21 cellular contexts compared by ENCODE assay signal in the genomic region with DNA sequence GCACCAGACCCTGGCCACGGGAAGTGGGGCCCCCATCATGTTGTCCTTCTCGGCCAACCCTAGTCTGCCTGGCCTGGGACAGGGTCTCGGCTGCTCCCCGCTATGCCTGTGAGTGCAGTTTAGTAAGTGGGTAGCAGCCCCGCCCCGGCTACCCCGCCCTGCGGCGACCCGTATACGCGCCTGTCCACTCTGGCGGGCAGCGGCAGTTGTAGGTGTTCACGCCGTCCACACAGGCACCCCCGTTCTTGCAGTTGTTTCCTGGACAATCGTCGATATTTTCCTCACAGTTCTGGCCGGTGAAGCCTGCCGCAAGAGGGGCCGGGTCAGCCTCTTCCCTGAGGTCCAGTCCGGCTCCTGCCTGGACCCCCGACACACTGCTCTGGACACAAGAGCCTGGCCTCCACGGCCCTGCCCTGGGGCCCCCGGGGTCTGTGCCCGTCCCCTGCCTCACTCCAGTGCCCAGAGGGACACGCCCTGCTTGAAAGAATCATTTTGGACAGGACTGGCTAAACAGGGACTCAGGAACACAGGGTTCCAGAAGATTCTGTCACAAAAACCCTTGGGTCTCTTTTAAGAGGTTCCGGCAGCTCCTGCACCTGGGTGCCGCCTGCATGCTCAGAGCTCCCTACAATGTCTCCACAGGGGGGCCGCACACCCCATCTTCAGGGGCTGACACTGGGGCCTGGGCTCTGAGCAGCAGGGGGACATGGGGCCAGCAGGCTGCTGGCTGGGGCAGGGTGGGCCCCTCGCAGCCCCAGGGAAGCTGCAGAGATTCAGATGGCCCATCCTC. TPM values are rescaled to one million over a fixed set of nuclear protein-coding genes. Genes with fewer than 3 reads are reported as not detected.
DNase-seq lines count a peak whose midpoint lies in the region; ATAC-seq, FAIRE-seq and TF ChIP-seq lines count a peak whose summit lies in the region.
"Had no signal": no experiment of that assay in that cellular context is flagged by ENCODE, and none has a peak within 500 bp of the region (broad histone marks: within the 10 kb centered on the region; RNA-seq: fewer than 3 reads in every experiment).

No MANE protein-coding gene starts in this region.

- intact Hi-C loops in colonic mucosa (cut with DNase I) (no loop called here), HepG2 (cut with micrococcal nuclease; ENCODE audit: unreplicated experiment) (no loop called here), OCI-LY7 (cut with micrococcal nuclease; ENCODE audit: unreplicated experiment) (no loop called here)

- no peak for DNase-seq in colonic mucosa
- DNase-seq in HepG2 (ENCODE audit: low spot score): no peak
- DNase-seq in OCI-LY7 (ENCODE audit: low spot score): no peak
- no peak for DNase-seq in neuronal stem cell (ENCODE audit: low spot score)
- DNase-seq: activated CD4-positive, alpha-beta T cell treated with anti-CD3 and anti-CD28 coated beads, Interleukin-2, amount 50 U/mL, for 48 hours; activated CD8-positive, alpha-beta memory T cell treated with anti-CD3 and anti-CD28 coated beads, Interleukin-2, amount 50 U/mL, for 48 hours; activated naive CD4-positive, alpha-beta T cell treated with anti-CD3 and anti-CD28 coated beads, Interleukin-2, amount 10 ng/mL, durations not matched to agents 7 days and 5 days; cortex of kidney; gastrocnemius medialis; HFFc6; hippocampal formation; NCI-H1048; NCI-H187; T-helper 1 cell had no signal

- no peak for TF ChIP-seq POLR2A in HepG2 (IDR thresholded peaks at IDR 0.05; ENCODE audit: insufficient read depth in 1 of 2, low read depth in 2 of 2, low read length in 2 of 2)

- H2AFZ ChIP-seq in HepG2 (ENCODE audit: low read length) (no peak overlapping the region), OCI-LY7 (ENCODE audit: low read length) (no peak overlapping the region), neuronal stem cell (ENCODE audit: low read length) (no peak overlapping the region)

- TF ChIP-seq RAD21 in Ishikawa (IDR thresholded peaks at IDR 0.05; ENCODE audit: low read depth) (no peak), HepG2 (CRISPR knock-in tag; IDR thresholded peaks at IDR 0.05) (no peak)

- BruUV-seq in HepG2 (replicated peaks; lab: Mats Ljungman, UMichigan) (no TSS peak), OCI-LY7 (replicated peaks; lab: Mats Ljungman, UMichigan) (no TSS peak)

- no peak for TF ChIP-seq EP300 in Ishikawa (IDR thresholded peaks at IDR 0.05; ENCODE audit: borderline replicate concordance)
- TF ChIP-seq EP300 in HepG2 (IDR thresholded peaks at IDR 0.05; ENCODE audit: low read depth in 2 of 2, low read length in 2 of 2): no peak
- TF ChIP-seq EP300 in HepG2 (CRISPR knock-in tag; IDR thresholded peaks at IDR 0.05; ENCODE audit: borderline replicate concordance): no peak

- H2BK12ac ChIP-seq in neuronal stem cell (ENCODE audit: low read length): no peak overlapping the region

- H3K9ac ChIP-seq in colonic mucosa (ENCODE audit: low read depth in 2 of 2, low read length in 2 of 2): peak overlapping the region; percentile 56 to 78
- no peak overlapping the region for H3K9ac ChIP-seq in HepG2 (ENCODE audit: insufficient read depth, low read depth, low read length)
- H3K9ac ChIP-seq in neuronal stem cell (ENCODE audit: low read depth, low read length, poor library complexity): no peak overlapping the region

- H3K27ac ChIP-seq in colonic mucosa (peak overlapping the region; percentile 80), HepG2 (ENCODE audit: extremely low read length, insufficient read depth, low read length) (no peak overlapping the region), temporal lobe (ENCODE audit: low read depth, low read length) (peak overlapping the region; percentile 27), OCI-LY7 (ENCODE audit: low read depth, low read length, poor library complexity, severe bottlenecking) (no peak overlapping the region), neuronal stem cell (replicated peaks; ENCODE audit: low read length) (no peak overlapping the region)
- H3K27ac ChIP-seq: breast epithelium, gastrocnemius medialis had no signal

- no peak overlapping the region for H4K8ac ChIP-seq in neuronal stem cell (ENCODE audit: low read depth, low read length)

- in situ Hi-C loops in HepG2 (cut with HindIII; ENCODE audit: extremely low pct_ligation_motif_present, low pct_unique_long_range_greater_than_20kb): no loop called here

- POLR2A ChIA-PET in HepG2 (lab: Yijun Ruan, JAX): interaction anchor here (0.5 to 1.5 kb wide), 2 partner anchors 107 to 271 kb away, joined by 3 to 5 read pairs; no protein-coding TSS in a partner anchor
- POLR2A ChIA-PET in OCI-LY7 (lab: Charles Lee): interaction anchor here (0.6 kb wide), 1 partner anchor 19 kb away, joined by 3 read pairs; no protein-coding TSS in a partner anchor

- H3K4me1 ChIP-seq in colonic mucosa: peaks cover 41% of the 10 kb centered on the region
- peaks cover 38% of the 10 kb centered on the region for H3K4me1 ChIP-seq in HepG2 (ENCODE audit: insufficient read depth, low read length)
- no peaks in the 10 kb centered on the region for H3K4me1 ChIP-seq in OCI-LY7 (ENCODE audit: insufficient read depth, low read length, poor library complexity, severe bottlenecking)
- no peaks in the 10 kb centered on the region for H3K4me1 ChIP-seq in neuronal stem cell (ENCODE audit: control insufficient read depth in 2 of 2, insufficient read depth in 1 of 2, low read depth in 1 of 2, low read length in 2 of 2)
- H3K4me1 ChIP-seq: breast epithelium, pancreas had no signal

- H3K79me2 ChIP-seq in HepG2 (ENCODE audit: insufficient read depth, low read length): no peaks in the 10 kb centered on the region
- H3K79me2 ChIP-seq in OCI-LY7 (ENCODE audit: insufficient read depth, low read depth, low read length): no peaks in the 10 kb centered on the region

- no peak overlapping the region for H2AK5ac ChIP-seq in neuronal stem cell (ENCODE audit: low read depth, low read length)

- CTCF ChIA-PET in HepG2 (lab: Yijun Ruan, JAX; ENCODE audit: low intra/inter-chr PET ratio, low total read pairs) (no interaction called here), OCI-LY7 (lab: Charles Lee; ENCODE audit: unreplicated experiment) (no interaction called here)

- no peaks in the 10 kb centered on the region for H3K9me2 ChIP-seq in OCI-LY7 (ENCODE audit: insufficient read depth, low read length)

- ATAC-seq in HepG2 (no peak; the same call in 2 of the 3 replicates), HG03521 (IDR thresholded peaks at IDR 0.05; ENCODE audit: unreplicated experiment) (no peak), HG03571 (IDR thresholded peaks at IDR 0.05; ENCODE audit: unreplicated experiment) (no peak)
- ATAC-seq: gastrocnemius medialis had no signal

- H3K9me3 ChIP-seq in colonic mucosa: no peaks in the 10 kb centered on the region
- no peaks in the 10 kb centered on the region for H3K9me3 ChIP-seq in HepG2 (ENCODE audit: low read length)
- no peaks in the 10 kb centered on the region for H3K9me3 ChIP-seq in OCI-LY7 (ENCODE audit: low read length)
- no peaks in the 10 kb centered on the region for H3K9me3 ChIP-seq in neuronal stem cell (replicated peaks in 1 of 2; ENCODE audit: control insufficient read depth in 2 of 2, insufficient read depth in 1 of 2, low read depth in 1 of 2, low read length in 2 of 2)
- H3K9me3 ChIP-seq: breast epithelium, gastrocnemius medialis, pancreas had no signal

- H4K20me1 ChIP-seq in HepG2 (ENCODE audit: insufficient read depth, low read length) (no peaks in the 10 kb centered on the region), OCI-LY7 (ENCODE audit: insufficient read depth, low read length) (no peaks in the 10 kb centered on the region)

- no peak overlapping the region for H2BK15ac ChIP-seq in neuronal stem cell (ENCODE audit: low read length)

- H3K36me3 ChIP-seq in colonic mucosa: peaks cover 29% of the 10 kb centered on the region
- H3K36me3 ChIP-seq in HepG2 (replicated peaks in 1 of 2; ENCODE audit: control insufficient read depth in 1 of 2, insufficient read depth in 2 of 2, low read length in 2 of 2): no peaks in the 10 kb centered on the region
- H3K36me3 ChIP-seq in OCI-LY7 (ENCODE audit: insufficient read depth, low read length): peaks cover 13% of the 10 kb centered on the region; the same call in 1 of the 2 replicates
- peaks cover 74 to 91% of the 10 kb centered on the region in 2 donors for H3K36me3 ChIP-seq in neuronal stem cell (replicated peaks in 1 of 2; ENCODE audit: control insufficient read depth in 2 of 2, insufficient read depth in 2 of 2, low read length in 2 of 2)
- H3K36me3 ChIP-seq: breast epithelium had no signal

- no peak overlapping the region for H3K18ac ChIP-seq in neuronal stem cell (ENCODE audit: low read length)

- H3K4me2 ChIP-seq in HepG2 (ENCODE audit: low read depth, low read length) (no peak overlapping the region), OCI-LY7 (ENCODE audit: low read length) (no peak overlapping the region), neuronal stem cell (ENCODE audit: insufficient read depth, low read length, poor library complexity, severe bottlenecking) (no peak overlapping the region)

- H3K27me3 ChIP-seq in colonic mucosa (no peaks in the 10 kb centered on the region), HepG2 (ENCODE audit: control insufficient read depth in 1 of 2, insufficient read depth in 2 of 2, low read length in 2 of 2) (no peaks in the 10 kb centered on the region), neuronal stem cell (ENCODE audit: control insufficient read depth in 3 of 3, insufficient read depth in 3 of 3, low read depth in 1 of 3, low read length in 3 of 3) (no peaks in the 10 kb centered on the region)
- H3K27me3 ChIP-seq: breast epithelium, gastrocnemius medialis, pancreas had no signal

- H3K4me3 ChIP-seq in colonic mucosa (no peak overlapping the region), HepG2 (replicated peaks in 1 of 3; ENCODE audit: insufficient read depth in 1 of 3, low read depth in 2 of 3, low read length in 3 of 3) (0 out of 6 replicates have a peak overlapping the region, but pooled peaks of 1 of the 3 experiments have one; percentile 53), OCI-LY7 (ENCODE audit: low read depth, low read length, poor library complexity, severe bottlenecking) (no peak overlapping the region), neuronal stem cell (ENCODE audit: low read length in 2 of 2) (no peak overlapping the region)
- H3K4me3 ChIP-seq: breast epithelium, gastrocnemius medialis, pancreas had no signal

- H4K91ac ChIP-seq in neuronal stem cell (ENCODE audit: low read depth, low read length, poor library complexity): no peak overlapping the region

- no peak overlapping the region for H2BK5ac ChIP-seq in neuronal stem cell (ENCODE audit: low read length)

- peaks cover 53% of the 10 kb centered on the region for H3K79me1 ChIP-seq in neuronal stem cell (ENCODE audit: low read depth, low read length)

- TF ChIP-seq CTCF in colonic mucosa (IDR thresholded peaks at IDR 0.05) (no peak), HepG2 (CRISPR knock-in tag; IDR thresholded peaks at IDR 0.05) (no peak), OCI-LY7 (conservative IDR thresholded peaks at IDR 0.05; ENCODE audit: low read length) (no peak)

- no peak overlapping the region for H3K23ac ChIP-seq in neuronal stem cell (ENCODE audit: low read depth, low read length, poor library complexity)

- no peak overlapping the region for H3K4ac ChIP-seq in neuronal stem cell (ENCODE audit: low read length)

- WGBS in HepG2 (ENCODE audit: low lambda C conversion rate): 89% methylated on average over 23 of the region's 32 CpGs
- no CpG with 5 or more reads among the region's 32 CpGs for WGBS in neuronal stem cell (ENCODE audit: extremely low coverage in 2 of 2, insufficient read length in 2 of 2, insufficient replicate concordance in 1 of 2), 2 donors

- FAIRE-seq in HepG2 (lab: Jason Lieb, UNC): no peak
- FAIRE-seq: D721Med, pancreas had no signal

- no peak overlapping the region for H3K14ac ChIP-seq in neuronal stem cell (ENCODE audit: low read length)

- H2BK120ac ChIP-seq in neuronal stem cell (ENCODE audit: low read depth, low read length): no peak overlapping the region

RNA-seq across cellular contexts. Expression of a gene that starts 26.4 kb away (rescaled TPM):
- total RNA-seq in colonic mucosa (10 to 100 TPM; 49.3 to 99.4 TPM), HepG2 (2016; rRNA removed; fragmentation: Illumina TruSeq; extraction: Trizol) (0.22 and 0.35 TPM in 2 replicates), temporal lobe (29.0 TPM), OCI-LY7 (2022) (15.5 and 17.9 TPM in 2 replicates)
- total RNA-seq in HepG2 (2016; cell fraction: cytosol; rRNA removed; fragmentation: Illumina TruSeq; extraction: Trizol; ENCODE audit: low read depth): 0.18 and 0.20 TPM in 2 replicates
- total RNA-seq in HepG2 (2016; cell fraction: insoluble cytoplasmic fraction; rRNA removed; fragmentation: Illumina TruSeq; extraction: Trizol): 0.13 and 0.43 TPM in 2 replicates
- total RNA-seq in HepG2 (2016; cell fraction: membrane; rRNA removed; fragmentation: Illumina TruSeq; extraction: Trizol): 0.17 and 0.28 TPM in 2 replicates
- total RNA-seq in HepG2 (2016; cell fraction: nucleus; rRNA removed; fragmentation: Illumina TruSeq; extraction: Trizol): 0.69 and 1.3 TPM in 2 replicates
- 0.09 and 0.12 TPM in 2 replicates for polyA plus RNA-seq in HepG2 (2011; rRNA removed)
- 0.04 and 0.11 TPM in 2 replicates for polyA plus RNA-seq in HepG2 (2011; cell fraction: cytosol; rRNA removed)
- 0.90 and 1.1 TPM in 2 replicates for polyA plus RNA-seq in HepG2 (2011; cell fraction: nucleus; rRNA removed)
- 0.09 and 0.31 TPM in 2 replicates for polyA plus RNA-seq in HepG2 (2012)
- 0.02 TPM in 2 replicates for polyA plus RNA-seq in HepG2 (2016; cell fraction: cytosol; fragmentation: Illumina TruSeq; extraction: Trizol; ENCODE audit: low read depth)
- 0.15 and 0.22 TPM in 2 replicates for polyA plus RNA-seq in HepG2 (2016; cell fraction: insoluble cytoplasmic fraction; fragmentation: Illumina TruSeq; extraction: Trizol; ENCODE audit: low read depth)
- polyA plus RNA-seq in HepG2 (2016; cell fraction: membrane; fragmentation: Illumina TruSeq; extraction: Trizol; ENCODE audit: low read depth): 0.05 and 0.13 TPM in 2 replicates
- 1.3 and 1.9 TPM in 2 replicates for polyA plus RNA-seq in HepG2 (2016; cell fraction: nucleus; fragmentation: Illumina TruSeq; extraction: Trizol; ENCODE audit: insufficient read depth, low read depth)
- 0.54 and 4.7 TPM in 2 replicates for polyA minus RNA-seq in HepG2 (2011; rRNA and poly(A)+ RNA removed; ENCODE audit: low replicate concordance)
- polyA minus RNA-seq in HepG2 (2011; cell fraction: cytosol; rRNA and poly(A)+ RNA removed): 0.44 and 0.99 TPM in 2 replicates
- polyA minus RNA-seq in HepG2 (2011; cell fraction: nucleus; rRNA and poly(A)+ RNA removed): 0.64 and 0.75 TPM in 2 replicates
- 9.3 and 17.6 TPM in 2 replicates for total RNA-seq in OCI-LY7 (2014; rRNA removed; shearing (Covaris generic))
- polyA plus RNA-seq in neuronal stem cell (2013, experiment 1 of 2): 32.9 TPM
- 33.2 TPM for polyA plus RNA-seq in neuronal stem cell (2013, experiment 2 of 2)

RNA-seq across cellular contexts. Expression of a gene that starts 36.6 kb away (rescaled TPM):
- 100 to 1,000 TPM in 1 of 2 donors, 10 to 100 TPM in 1; 66.2 to 104 TPM for total RNA-seq in colonic mucosa
- 15.9 and 27.7 TPM in 2 replicates for total RNA-seq in HepG2 (2016; rRNA removed; fragmentation: Illumina TruSeq; extraction: Trizol)
- 3.9 TPM in 2 replicates for total RNA-seq in HepG2 (2016; cell fraction: cytosol; rRNA removed; fragmentation: Illumina TruSeq; extraction: Trizol; ENCODE audit: low read depth)
- total RNA-seq in HepG2 (2016; cell fraction: insoluble cytoplasmic fraction; rRNA removed; fragmentation: Illumina TruSeq; extraction: Trizol): 15.7 and 21.0 TPM in 2 replicates
- 12.2 and 12.3 TPM in 2 replicates for total RNA-seq in HepG2 (2016; cell fraction: membrane; rRNA removed; fragmentation: Illumina TruSeq; extraction: Trizol)
- total RNA-seq in HepG2 (2016; cell fraction: nucleus; rRNA removed; fragmentation: Illumina TruSeq; extraction: Trizol): 25.4 and 28.9 TPM in 2 replicates
- 17.9 and 18.9 TPM in 2 replicates for polyA plus RNA-seq in HepG2 (2011; rRNA removed)
- polyA plus RNA-seq in HepG2 (2011; cell fraction: cytosol; rRNA removed): 12.7 and 13.2 TPM in 2 replicates
- polyA plus RNA-seq in HepG2 (2011; cell fraction: nucleus; rRNA removed): 71.0 and 81.7 TPM in 2 replicates
- 26.1 and 28.5 TPM in 2 replicates for polyA plus RNA-seq in HepG2 (2012)
- polyA plus RNA-seq in HepG2 (2016; cell fraction: cytosol; fragmentation: Illumina TruSeq; extraction: Trizol; ENCODE audit: low read depth): 2.6 and 3.4 TPM in 2 replicates
- 29.5 and 38.6 TPM in 2 replicates for polyA plus RNA-seq in HepG2 (2016; cell fraction: insoluble cytoplasmic fraction; fragmentation: Illumina TruSeq; extraction: Trizol; ENCODE audit: low read depth)
- 7.1 and 8.4 TPM in 2 replicates for polyA plus RNA-seq in HepG2 (2016; cell fraction: membrane; fragmentation: Illumina TruSeq; extraction: Trizol; ENCODE audit: low read depth)
- 72.9 and 74.4 TPM in 2 replicates for polyA plus RNA-seq in HepG2 (2016; cell fraction: nucleus; fragmentation: Illumina TruSeq; extraction: Trizol; ENCODE audit: insufficient read depth, low read depth)
- 29.0 and 33.5 TPM in 2 replicates for polyA minus RNA-seq in HepG2 (2011; rRNA and poly(A)+ RNA removed; ENCODE audit: low replicate concordance)
- 27.1 and 28.7 TPM in 2 replicates for polyA minus RNA-seq in HepG2 (2011; cell fraction: cytosol; rRNA and poly(A)+ RNA removed)
- polyA minus RNA-seq in HepG2 (2011; cell fraction: nucleus; rRNA and poly(A)+ RNA removed): 24.8 and 24.9 TPM in 2 replicates
- total RNA-seq in temporal lobe: 20.7 TPM
- total RNA-seq in OCI-LY7 (2014; rRNA removed; shearing (Covaris generic)): 15.5 and 23.7 TPM in 2 replicates
- total RNA-seq in OCI-LY7 (2022): 52.0 and 60.1 TPM in 2 replicates
- polyA plus RNA-seq in neuronal stem cell (2013, experiment 1 of 2): 14.7 TPM
- 15.9 TPM for polyA plus RNA-seq in neuronal stem cell (2013, experiment 2 of 2)

Comparison
In these comparisons a context has a peak if more than half of its experiments do, and no peak if none do; other contexts are left out.
1. H3K27ac ChIP-seq: peak in colonic mucosa (single experiment) and temporal lobe (single experiment); none in HepG2 (single experiment), OCI-LY7 (single experiment) and neuronal stem cell (single experiment).
2. H3K9ac ChIP-seq: peak in colonic mucosa (2 of 2); none in HepG2 (single experiment) and neuronal stem cell (single experiment).
3. RNA of a gene that starts 26.4 kb away (total RNA-seq): 49.3 to 99.4 TPM in colonic mucosa, 29.0 TPM in temporal lobe (single experiment) and 9.3 to 17.9 TPM in OCI-LY7; 0.13 to 1.3 TPM in HepG2; every median in the first group is over 4 times any median in the second.